Comparison of ENCODE assay signal across 8 cellular contexts in the genomic region with DNA sequence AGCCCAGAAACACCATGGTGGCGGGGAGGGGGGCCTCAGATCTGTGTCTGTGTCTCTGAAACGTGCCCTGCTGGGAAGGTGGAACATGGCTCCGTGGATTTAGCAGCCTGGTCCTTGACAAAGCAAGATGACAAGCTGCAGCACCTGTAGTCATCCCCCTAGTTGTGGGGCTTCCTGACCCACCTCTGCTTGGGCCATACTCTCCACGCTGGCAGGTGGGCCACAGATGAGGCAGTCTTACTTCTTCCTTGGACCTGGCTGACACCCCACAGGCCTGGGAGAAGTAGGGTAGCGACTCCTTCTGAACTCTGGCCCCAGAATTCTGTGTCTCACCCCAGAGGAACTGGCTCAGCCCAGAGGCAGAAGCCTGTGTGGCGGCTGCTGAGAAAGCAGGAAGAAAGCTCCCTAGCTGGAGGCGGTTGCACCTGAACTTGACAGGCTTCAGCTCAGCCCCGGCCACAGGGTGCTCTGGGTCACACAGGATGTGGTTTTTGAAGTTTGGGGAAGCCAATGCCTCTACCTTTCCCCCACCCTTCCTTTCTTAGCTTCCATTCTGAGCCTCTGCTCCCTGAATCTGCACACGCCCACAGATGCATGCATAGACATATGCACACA.
DNase-seq lines count a peak whose midpoint lies in the region; ATAC-seq, FAIRE-seq and TF ChIP-seq lines count a peak whose summit lies in the region.

No MANE protein-coding gene starts in this region.

- H3K4me3 ChIP-seq in transverse colon (no peak overlapping the region), heart right ventricle (no peak overlapping the region)

- 52 to 78% methylated on average over 1 to 9 of the region's 9 CpGs for WGBS in transverse colon (ENCODE audit: low coverage in 1 of 2), 2 donors
- 74 to 84% methylated on average over 9 of the region's 9 CpGs for WGBS in heart right ventricle, 2 donors

- intact Hi-C loops in transverse colon (cut with DNase I; ENCODE audit: low total_unique reads) = loop anchor here (1.0 kb wide), 1 partner anchor 75 kb away; no protein-coding TSS in a partner anchor
- intact Hi-C loops in heart right ventricle (cut with DNase I) = loop anchor here in 5 of 10 donors (5.0 to 10.0 kb wide), 3 partner anchors 67 to 239 kb away; no protein-coding TSS in a partner anchor

- peaks cover 2% of the 10 kb centered on the region for H3K27me3 ChIP-seq in foreskin keratinocyte
- no peaks in the 10 kb centered on the region for H3K27me3 ChIP-seq in transverse colon
- H3K27me3 ChIP-seq in heart right ventricle = no peaks in the 10 kb centered on the region

- no peaks in the 10 kb centered on the region for H3K36me3 ChIP-seq in transverse colon
- peaks cover 0 to 68% (median 36%) of the 10 kb centered on the region in 9 donors for H3K36me3 ChIP-seq in heart right ventricle

- TF ChIP-seq CTCF in foreskin keratinocyte (conservative IDR thresholded peaks at IDR 0.05) = no peak
- TF ChIP-seq CTCF in transverse colon (IDR thresholded peaks at IDR 0.05) = no peak
- no peak for TF ChIP-seq CTCF in heart right ventricle (IDR thresholded peaks at IDR 0.05)
- no peak for TF ChIP-seq CTCF in D721Med (IDR thresholded peaks at IDR 0.05; ENCODE audit: insufficient read depth, missing control alignments)

- no peaks in the 10 kb centered on the region for H3K9me3 ChIP-seq in transverse colon
- no peaks in the 10 kb centered on the region for H3K9me3 ChIP-seq in heart right ventricle

- peak; percentile 58 for DNase-seq in activated CD4-positive, CD25-positive, alpha-beta regulatory T cell treated with anti-CD3 and anti-CD28 coated beads, Interleukin-2, amount 50 U/mL, for 72 hours
- DNase-seq in foreskin keratinocyte (peak; percentile 70 to 87), transverse colon (peak; percentile 71), heart right ventricle (no peak), cerebellar cortex (ENCODE audit: low spot score) (no peak), D721Med (ENCODE audit: insufficient read length, low spot score) (no peak)

- FAIRE-seq in D721Med (lab: Jason Lieb, UNC) = no peak

- H3K27ac ChIP-seq in foreskin keratinocyte = no peak overlapping the region
- H3K27ac ChIP-seq in transverse colon = peak overlapping the region in 2 of 4 donors; percentile 14 to 52
- H3K27ac ChIP-seq in heart right ventricle = peak overlapping the region in 5 of 10 donors; percentile 42 to 87 (median 77)

- TF ChIP-seq EP300 in transverse colon (IDR thresholded peaks at IDR 0.05; ENCODE audit: low read depth) = no peak

- H3K4me1 ChIP-seq in foreskin keratinocyte (peaks cover 10% of the 10 kb centered on the region), transverse colon (peaks cover 3 to 21% (median 10%) of the 10 kb centered on the region in 4 donors), heart right ventricle (peaks cover 10 to 92% (median 66%) of the 10 kb centered on the region in 9 donors)

- in situ Hi-C loops in transverse colon (cut with MboI; ENCODE audit: low pct_ligation_motif_present in 1 of 4, low pct_unique_long_range_greater_than_20kb in 1 of 4, low sequenced_read_pairs in 3 of 4) = loop anchor here in 1 of 4 donors (25.0 kb wide), 1 partner anchor 593 kb away; no protein-coding TSS in a partner anchor

- TF ChIP-seq POLR2A in transverse colon (IDR thresholded peaks at IDR 0.05) = no peak

- ATAC-seq in GM19043 (IDR thresholded peaks at IDR 0.05; ENCODE audit: low read depth, unreplicated experiment) (peak; percentile 98), HG03139 (IDR thresholded peaks at IDR 0.05; ENCODE audit: unreplicated experiment) (peak; percentile 97), foreskin keratinocyte (peak; percentile 85), heart right ventricle (no peak)

Comparison
In these comparisons a context has a peak if more than half of its experiments do, and no peak if none do; other contexts are left out.
1. ATAC-seq: peak in GM19043 (single experiment), HG03139 (single experiment) and foreskin keratinocyte (single experiment); none in heart right ventricle (0 of 8).
2. DNase-seq: peak in activated CD4-positive, CD25-positive, alpha-beta regulatory T cell treated with anti-CD3 and anti-CD28 coated beads, Interleukin-2, amount 50 U/mL, for 72 hours (single experiment), foreskin keratinocyte (2 of 2) and transverse colon (single experiment); none in heart right ventricle (0 of 2), cerebellar cortex (single experiment) and D721Med (single experiment).